ENCODE assay signal across 36 cellular contexts in the genomic region with DNA sequence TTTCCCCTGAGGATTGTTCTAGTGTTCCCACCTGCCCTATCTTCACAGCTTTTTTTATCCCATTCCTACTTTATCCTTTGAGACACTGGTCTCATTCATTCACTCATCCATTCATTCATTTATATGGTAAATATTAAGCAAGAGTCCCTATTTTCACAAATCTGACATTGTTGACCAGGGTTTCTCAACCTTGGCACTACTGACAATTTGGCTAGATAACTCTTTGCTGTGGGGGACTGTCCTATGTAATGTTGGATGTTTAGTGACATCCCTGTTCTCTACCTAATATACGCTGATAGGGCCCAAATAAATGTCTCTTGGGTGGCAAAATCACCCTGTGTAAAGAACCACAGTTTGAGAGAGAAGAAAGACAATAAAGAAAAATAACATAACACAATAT.
"Had no signal": no experiment of that assay in that cellular context is flagged by ENCODE, and none has a peak within 500 bp of the region (broad histone marks: within the 10 kb centered on the region; RNA-seq: fewer than 3 reads in every experiment).

No MANE protein-coding gene starts in this region.

- H3K4me1 Mint-ChIP-seq: activated B cell treated with CpG ODN at 0.5 μM for 24 hours; activated CD4-positive, alpha-beta T cell treated with anti-CD3 and anti-CD28 coated beads, Interleukin-2, amount 10 ng/mL, durations not matched to agents 24 days and 14 days; activated naive CD8-positive, alpha-beta T cell treated with anti-CD3 and anti-CD28 coated beads for 36 hours; activated T-helper 17 cell treated with anti-CD3 and anti-CD28 coated beads, Interleukin-2, amount 50 U/mL, for 72 hours had no signal

- DNase-seq: activated B cell treated with CpG ODN at 0.5 μM for 24 hours; activated CD4-positive, alpha-beta memory T cell treated with anti-CD3 and anti-CD28 coated beads for 36 hours; activated CD4-positive, alpha-beta T cell treated with anti-CD3 and anti-CD28 coated beads for 4 hours; activated CD4-positive, alpha-beta T cell treated with anti-CD3 and anti-CD28 coated beads, Interleukin-2, amount 10 ng/mL, durations not matched to agents 24 days and 14 days; activated CD4-positive, alpha-beta T cell treated with anti-CD3 and anti-CD28 coated beads, Interleukin-2, amount 50 U/mL, for 1 hour; activated CD4-positive, alpha-beta T cell treated with anti-CD3 and anti-CD28 coated beads, Interleukin-2, amount 50 U/mL, for 4 hours; activated CD4-positive, CD25-positive, alpha-beta regulatory T cell treated with anti-CD3 and anti-CD28 coated beads, Interleukin-2, amount 50 U/mL, for 72 hours; activated CD8-positive, alpha-beta memory T cell treated with anti-CD3 and anti-CD28 coated beads, Interleukin-2, amount 50 U/mL, for 4 hours; activated CD8-positive, alpha-beta T cell treated with anti-CD3 and anti-CD28 coated beads for 36 hours; activated effector memory CD4-positive, alpha-beta T cell treated with anti-CD3 and anti-CD28 coated beads, Interleukin-2, amount 50 U/mL, for 16 hours; activated gamma-delta T cell treated with Interleukin-2 at 50 U/mL for 16 hours; activated naive CD4-positive, alpha-beta T cell; activated naive CD4-positive, alpha-beta T cell treated with anti-CD3 and anti-CD28 coated beads for 36 hours; activated naive CD4-positive, alpha-beta T cell treated with anti-CD3 and anti-CD28 coated beads, Interleukin-2, amount 50 U/mL, for 16 hours; activated naive CD8-positive, alpha-beta T cell treated with anti-CD3 and anti-CD28 coated beads for 36 hours; activated T-cell treated with anti-CD3 and anti-CD28 coated beads for 4 hours; activated T-cell treated with anti-CD3 and anti-CD28 coated beads, Interleukin-2, amount 50 U/mL, for 1 hour; activated T-cell treated with anti-CD3 and anti-CD28 coated beads, Interleukin-2, amount 50 U/mL, for 4 hours; activated T-cell treated with anti-CD3 and anti-CD28 coated beads, Interleukin-2, amount 50 U/mL, for 72 hours; adrenal gland; amniotic stem cell; aorta; body of pancreas; brain microvascular endothelial cell; central memory CD4-positive, alpha-beta T cell; T-helper 2 cell; T-helper 9 cell had no signal

- H3K36me3 ChIP-seq: adrenal gland, brain microvascular endothelial cell, breast epithelium had no signal

- FAIRE-seq: astrocyte, TTC549 had no signal

- H3K9me3 ChIP-seq: adrenal gland, breast epithelium had no signal

- H3K27me3 Mint-ChIP-seq: activated B cell treated with CpG ODN at 0.5 μM for 24 hours; activated CD4-positive, alpha-beta memory T cell treated with anti-CD3 and anti-CD28 coated beads for 36 hours; activated CD4-positive, alpha-beta T cell treated with anti-CD3 and anti-CD28 coated beads, Interleukin-2, amount 10 ng/mL, durations not matched to agents 24 days and 14 days; activated CD8-positive, alpha-beta T cell treated with anti-CD3 and anti-CD28 coated beads for 36 hours; activated naive CD8-positive, alpha-beta T cell treated with anti-CD3 and anti-CD28 coated beads for 36 hours; activated T-helper 17 cell treated with anti-CD3 and anti-CD28 coated beads, Interleukin-2, amount 50 U/mL, for 72 hours had no signal

- H3K4me3 ChIP-seq: adrenal gland, body of pancreas, breast epithelium had no signal

- H3K36me3 Mint-ChIP-seq: activated CD4-positive, alpha-beta memory T cell treated with anti-CD3 and anti-CD28 coated beads for 36 hours; activated naive CD4-positive, alpha-beta T cell treated with anti-CD3 and anti-CD28 coated beads, Interleukin-2, amount 50 U/mL, for 72 hours; activated naive CD8-positive, alpha-beta T cell treated with anti-CD3 and anti-CD28 coated beads for 36 hours had no signal

- H3K27ac Mint-ChIP-seq: activated B cell treated with CpG ODN at 0.5 μM for 24 hours; activated CD4-positive, alpha-beta memory T cell treated with anti-CD3 and anti-CD28 coated beads for 36 hours; activated CD4-positive, alpha-beta T cell treated with anti-CD3 and anti-CD28 coated beads, Interleukin-2, amount 10 ng/mL, durations not matched to agents 24 days and 14 days; activated CD8-positive, alpha-beta T cell treated with anti-CD3 and anti-CD28 coated beads for 36 hours; activated naive CD4-positive, alpha-beta T cell treated with anti-CD3 and anti-CD28 coated beads for 36 hours; activated naive CD4-positive, alpha-beta T cell treated with anti-CD3 and anti-CD28 coated beads, Interleukin-2, amount 50 U/mL, for 72 hours; activated naive CD8-positive, alpha-beta T cell treated with anti-CD3 and anti-CD28 coated beads for 36 hours; activated T-cell treated with anti-CD3 and anti-CD28 coated beads, Interleukin-2, amount 50 U/mL, for 72 hours; activated T-helper 1 cell treated with anti-CD3 and anti-CD28 coated beads, Interleukin-12 subunit alpha, Interleukin-12 subunit beta, Interleukin-2, Interleukin-4 antibody, amounts not matched to agents 30 ng/mL and 10 ng/mL and 1 ng/mL, durations not matched to agents 14 hours and 24 hours and 36 hours; activated T-helper 17 cell treated with anti-CD3 and anti-CD28 coated beads, Interleukin-2, amount 50 U/mL, for 72 hours; T-helper 1 cell treated with Interleukin-12 subunit alpha and Interleukin-12 subunit beta and Interleukin-4 antibody, amounts not matched to agents 30 μg/mL and 1 μg/mL, for 36 hours; T-helper 2 cell treated with Interferon-gamma antibody and Interleukin-4, amounts not matched to agents 5 μg/mL and 100 μg/mL, for 36 hours had no signal

- H3K27ac ChIP-seq: adrenal gland, body of pancreas, brain microvascular endothelial cell, breast epithelium, VCaP had no signal

- H3K4me3 Mint-ChIP-seq: activated B cell treated with CpG ODN at 0.5 μM for 24 hours; activated CD4-positive, alpha-beta memory T cell treated with anti-CD3 and anti-CD28 coated beads for 36 hours; activated CD4-positive, alpha-beta T cell treated with anti-CD3 and anti-CD28 coated beads, Interleukin-2, amount 10 ng/mL, durations not matched to agents 24 days and 14 days; activated CD8-positive, alpha-beta T cell treated with anti-CD3 and anti-CD28 coated beads for 36 hours; activated naive CD4-positive, alpha-beta T cell treated with anti-CD3 and anti-CD28 coated beads for 36 hours; activated naive CD8-positive, alpha-beta T cell treated with anti-CD3 and anti-CD28 coated beads for 36 hours; activated T-cell treated with anti-CD3 and anti-CD28 coated beads, Interleukin-2, amount 50 U/mL, for 4 hours; activated T-cell treated with anti-CD3 and anti-CD28 coated beads, Interleukin-2, amount 50 U/mL, for 72 hours; activated T-helper 1 cell treated with anti-CD3 and anti-CD28 coated beads, Interleukin-12 subunit alpha, Interleukin-12 subunit beta, Interleukin-2, Interleukin-4 antibody, amounts not matched to agents 30 ng/mL and 10 ng/mL and 1 ng/mL, durations not matched to agents 14 hours and 24 hours and 36 hours; activated T-helper 17 cell treated with anti-CD3 and anti-CD28 coated beads, Interleukin-2, amount 50 U/mL, for 72 hours; T-helper 1 cell treated with Interleukin-12 subunit alpha and Interleukin-12 subunit beta and Interleukin-4 antibody, amounts not matched to agents 30 μg/mL and 1 μg/mL, for 36 hours; T-helper 2 cell treated with Interferon-gamma antibody and Interleukin-4, amounts not matched to agents 5 μg/mL and 100 μg/mL, for 36 hours had no signal

- H3K4me1 ChIP-seq: adrenal gland, breast epithelium had no signal

- H3K27me3 ChIP-seq: adrenal gland, body of pancreas, brain microvascular endothelial cell, breast epithelium had no signal

- ATAC-seq: activated CD8-positive, alpha-beta T cell treated with anti-CD3 and anti-CD28 coated beads for 36 hours; activated naive CD4-positive, alpha-beta T cell treated with anti-CD3 and anti-CD28 coated beads, Interleukin-2, amount 50 U/mL, for 72 hours; activated T-cell treated with anti-CD3 and anti-CD28 coated beads, Interleukin-2, amount 50 U/mL, for 4 hours; activated T-cell treated with anti-CD3 and anti-CD28 coated beads, Interleukin-2, amount 50 U/mL, for 72 hours; activated T-helper 17 cell treated with anti-CD3 and anti-CD28 coated beads, Interleukin-2, amount 50 U/mL, for 72 hours; body of pancreas had no signal
